ENCODE assay signal across 8 cellular contexts in genomic region chr18:616380-616995, GRCh38. TPM values are rescaled to one million over a fixed set of nuclear protein-coding genes. Genes with fewer than 3 reads are reported as not detected.
DNase-seq lines count a peak whose midpoint lies in the region; ATAC-seq and TF ChIP-seq lines count a peak whose summit lies in the region.

No MANE protein-coding gene starts in this region.

- no TSS peak for BruUV-seq in Calu3 (replicated peaks; lab: Mats Ljungman, UMichigan)

- TF ChIP-seq CTCF in Calu3 (IDR thresholded peaks at IDR 0.05; ENCODE audit: unreplicated experiment) (no peak), dorsolateral prefrontal cortex (IDR thresholded peaks at IDR 0.05 in 54 of 56, conservative IDR thresholded peaks at IDR 0.05 in 2 of 56; ENCODE audit: low read depth in 1 of 56, partially characterized antibody in 56 of 56) (peak; percentile 56 to 94 (median 80))

- H3K4me1 Mint-ChIP-seq in Calu3 (ENCODE audit: low read depth, unreplicated experiment) = no peaks in the 10 kb centered on the region

- peak; percentile 21 for DNase-seq in Calu3
- DNase-seq in HCEC 1CT = peak; percentile 64
- DNase-seq in NOMO-1 treated with DMSO at 0.1 percent for 48 hours (lab: John Stamatoyannopoulos, UW; ENCODE audit: unreplicated experiment) = peak; percentile 51
- no peak for DNase-seq in dorsolateral prefrontal cortex
- peak; percentile 33 for DNase-seq in middle frontal gyrus (ENCODE audit: extremely low spot score, low spot score)
- DNase-seq in NK-92 (lab: John Stamatoyannopoulos, UW; ENCODE audit: unreplicated experiment) = no peak

- H3K27me3 ChIP-seq in dorsolateral prefrontal cortex = no peaks in the 10 kb centered on the region

- H3K36me3 Mint-ChIP-seq in Calu3 (ENCODE audit: insufficient read depth, unreplicated experiment) = no peaks in the 10 kb centered on the region

- H3K4me3 ChIP-seq in dorsolateral prefrontal cortex = no peak overlapping the region

- H3K27me3 Mint-ChIP-seq in Calu3 (ENCODE audit: unreplicated experiment) = peaks cover 13% of the 10 kb centered on the region

- intact Hi-C loops in Calu3 (cut with micrococcal nuclease; ENCODE audit: unreplicated experiment) = loop anchor here (1.0 kb wide), 1 partner anchor 330 kb away; no protein-coding TSS in a partner anchor
- intact Hi-C loops in dorsolateral prefrontal cortex (cut with DNase I) = loop anchor here (5.0 to 10.0 kb wide), 3 partner anchors 112 to 329 kb away; partner anchors contain the start of gene COLEC12 (in 1 of the 2)

- no peak overlapping the region for H3K27ac ChIP-seq in dorsolateral prefrontal cortex

- CTCF ChIA-PET in Calu3 (lab: Charles Lee) = interaction anchor here (2.1 kb wide), 1 partner anchor 323 kb away, joined by 4 read pairs; no protein-coding TSS in a partner anchor

- no peak overlapping the region for H3K4me3 Mint-ChIP-seq in Calu3 (ENCODE audit: low read depth, unreplicated experiment)

- no peak overlapping the region for H3K27ac Mint-ChIP-seq in Calu3 (ENCODE audit: unreplicated experiment)

- no peaks in the 10 kb centered on the region for H3K9me3 Mint-ChIP-seq in Calu3 (ENCODE audit: low read depth, unreplicated experiment)

- ATAC-seq in GM21367 (IDR thresholded peaks at IDR 0.05; ENCODE audit: unreplicated experiment) = no peak
- no peak for ATAC-seq in HG03139 (IDR thresholded peaks at IDR 0.05; ENCODE audit: unreplicated experiment)

RNA-seq across cellular contexts. Expression of gene CLUL1, which starts 19.7 kb away (rescaled TPM):
- total RNA-seq in Calu3 (2022) (0.64 TPM in 1 of 2 replicates, not detected in the other), dorsolateral prefrontal cortex (10 to 100 TPM in 43 of 120 experiments, 1 to 10 TPM in 72, under 1 TPM in 4, not detected in 1; 0.66 to 19.2 (median 7.4) TPM)

RNA-seq across cellular contexts. Expression of gene CETN1, which starts 36.3 kb away (rescaled TPM):
- total RNA-seq in Calu3 (2022) = not detected in 2 replicates
- total RNA-seq in dorsolateral prefrontal cortex = not detected

RNA-seq across cellular contexts. Expression of gene TYMS, which starts 41.0 kb away (rescaled TPM):
- total RNA-seq in Calu3 (2022) (71.8 and 84.1 TPM in 2 replicates), dorsolateral prefrontal cortex (10 to 100 TPM in 48 of 120 experiments, 1 to 10 TPM in 72; 1.1 to 47.4 (median 8.1) TPM)

Comparison
In these comparisons a context has a peak if more than half of its experiments do, and no peak if none do; other contexts are left out.
1. DNase-seq: peak in Calu3 (single experiment), HCEC 1CT (single experiment), NOMO-1 treated with DMSO at 0.1 percent for 48 hours (single experiment) and middle frontal gyrus (single experiment); none in dorsolateral prefrontal cortex (0 of 10) and NK-92 (single experiment).